ENCODE assay signal across 21 cellular contexts in the genomic region with DNA sequence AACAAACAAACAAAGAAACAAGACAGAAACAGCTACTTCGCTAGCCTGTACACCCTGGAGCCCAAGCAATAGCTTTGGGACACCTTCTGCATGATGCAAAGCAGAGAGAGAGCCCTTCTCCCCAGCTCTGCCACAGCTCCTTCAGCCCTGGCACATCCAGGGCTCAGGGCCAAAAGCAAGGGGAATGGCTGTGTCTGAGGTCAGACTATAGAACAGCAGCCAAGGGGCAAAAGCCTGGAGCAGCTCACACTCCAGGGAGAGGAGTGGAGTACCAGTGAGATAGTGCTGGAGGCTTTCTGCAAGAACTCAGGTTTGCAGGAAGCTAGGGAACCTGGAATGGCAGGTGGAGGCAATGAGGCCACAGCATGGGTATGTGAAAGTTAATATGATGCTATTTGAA. TPM values are rescaled to one million over a fixed set of nuclear protein-coding genes. Genes with fewer than 3 reads are reported as not detected.
A peak's percentile ranks its signal among the peaks of the same experiment; 100 is the strongest.
DNase-seq lines count a peak whose midpoint lies in the region; ATAC-seq and TF ChIP-seq lines count a peak whose summit lies in the region.
"Had no signal": no experiment of that assay in that cellular context is flagged by ENCODE, and none has a peak within 500 bp of the region (broad histone marks: within the 10 kb centered on the region; RNA-seq: fewer than 3 reads in every experiment).

No MANE protein-coding gene starts in this region.

- H3K9me3 ChIP-seq in DND-41 (ENCODE audit: insufficient read depth, low read length, severe bottlenecking) (no peaks in the 10 kb centered on the region), right cardiac atrium (ENCODE audit: control insufficient read depth, low read length) (no peaks in the 10 kb centered on the region)
- H3K9me3 ChIP-seq: ascending aorta, BLaER1, HAP-1, stomach, upper lobe of left lung had no signal

- 92% methylated on average over 1 of the region's 1 CpG for WGBS in right cardiac atrium

- H3K9me3 Mint-ChIP-seq in T-helper 1 cell treated with Interleukin-12 subunit alpha and Interleukin-12 subunit beta and Interleukin-4 antibody, amounts not matched to agents 30 μg/mL and 1 μg/mL, for 36 hours: no peaks in the 10 kb centered on the region
- no peaks in the 10 kb centered on the region for H3K9me3 Mint-ChIP-seq in activated CD4-positive, alpha-beta memory T cell treated with anti-CD3 and anti-CD28 coated beads, Interleukin-2, amount 10 ng/mL, durations not matched to agents 7 days and 5 days
- H3K9me3 Mint-ChIP-seq: activated T-cell treated with anti-CD3 and anti-CD28 coated beads, Interleukin-2, amount 50 U/mL, for 4 hours; neural progenitor cell had no signal

- no peak overlapping the region for H2AFZ ChIP-seq in DND-41 (ENCODE audit: low read depth, low read length)
- H2AFZ ChIP-seq: neural progenitor cell had no signal

- POLR2A ChIA-PET in activated CD4-positive, alpha-beta memory T cell treated with anti-CD3 and anti-CD28 coated beads, Interleukin-2, amount 10 ng/mL, durations not matched to agents 7 days and 5 days (lab: Charles Lee): interaction anchor here (0.9 to 8.3 kb wide), 9 partner anchors 10 to 78 kb away, joined by 3 to 400 read pairs (median 16); partner anchors contain the start of genes DCTPP1, ITGAL, SEPHS2 and ZNF747

- peaks cover 66% of the 10 kb centered on the region for H3K4me1 Mint-ChIP-seq in T-helper 1 cell treated with Interleukin-12 subunit alpha and Interleukin-12 subunit beta and Interleukin-4 antibody, amounts not matched to agents 30 μg/mL and 1 μg/mL, for 36 hours (ENCODE audit: low read depth)
- peaks cover 76% of the 10 kb centered on the region for H3K4me1 Mint-ChIP-seq in activated CD4-positive, alpha-beta memory T cell treated with anti-CD3 and anti-CD28 coated beads, Interleukin-2, amount 10 ng/mL, durations not matched to agents 7 days and 5 days

- no peaks in the 10 kb centered on the region for H3K27me3 Mint-ChIP-seq in T-helper 1 cell treated with Interleukin-12 subunit alpha and Interleukin-12 subunit beta and Interleukin-4 antibody, amounts not matched to agents 30 μg/mL and 1 μg/mL, for 36 hours (ENCODE audit: low read depth)
- H3K27me3 Mint-ChIP-seq in activated CD4-positive, alpha-beta memory T cell treated with anti-CD3 and anti-CD28 coated beads, Interleukin-2, amount 10 ng/mL, durations not matched to agents 7 days and 5 days: peaks cover 2% of the 10 kb centered on the region

- DNase-seq in T-helper 1 cell (no peak), DND-41 (no peak), right cardiac atrium (peak in 1 of 3 donors; percentile 40), NCI-H69 (lab: John Stamatoyannopoulos, UW) (no peak), G401 (ENCODE audit: low spot score) (no peak)
- no peak for DNase-seq in activated CD4-positive, alpha-beta memory T cell treated with anti-CD3 and anti-CD28 coated beads, Interleukin-2, amount 10 ng/mL, durations not matched to agents 7 days and 5 days
- DNase-seq: 8988T; activated T-cell treated with anti-CD3 and anti-CD28 coated beads, Interleukin-2, amount 50 U/mL, for 4 hours; islet precursor cell; NCI-H1436 treated with DMSO at 0.1 percent for 48 hours; stomach; upper lobe of left lung had no signal

- H3K4me3 ChIP-seq in DND-41 (ENCODE audit: low read depth in 1 of 2, low read length in 2 of 2): no peak overlapping the region
- no peak overlapping the region for H3K4me3 ChIP-seq in right cardiac atrium (ENCODE audit: low read length)
- H3K4me3 ChIP-seq: ascending aorta, BLaER1, HAP-1, neural progenitor cell, stomach, upper lobe of left lung had no signal

- H3K36me3 ChIP-seq in DND-41 (ENCODE audit: insufficient read depth, low read length): no peaks in the 10 kb centered on the region
- H3K36me3 ChIP-seq: ascending aorta, BLaER1, HAP-1, neural progenitor cell, stomach, upper lobe of left lung had no signal

- CTCF ChIA-PET in activated CD4-positive, alpha-beta memory T cell treated with anti-CD3 and anti-CD28 coated beads, Interleukin-2, amount 10 ng/mL, durations not matched to agents 7 days and 5 days (lab: Charles Lee): interaction anchor here (0.6 to 7.4 kb wide), 8 partner anchors 8 to 104 kb away, joined by 4 to 107 read pairs (median 7); partner anchors contain the start of genes DCTPP1, ITGAL and SEPHS2

- in situ Hi-C loops in G401 (cut with HindIII; ENCODE audit: low sequenced_read_pairs): no loop called here

- H3K27me3 ChIP-seq in DND-41 (ENCODE audit: insufficient read depth, low read length, poor library complexity): no peaks in the 10 kb centered on the region
- no peaks in the 10 kb centered on the region for H3K27me3 ChIP-seq in right cardiac atrium (ENCODE audit: control insufficient read depth, insufficient read depth)
- H3K27me3 ChIP-seq: ascending aorta, BLaER1, neural progenitor cell, stomach, upper lobe of left lung had no signal

- H3K36me3 Mint-ChIP-seq in T-helper 1 cell treated with Interleukin-12 subunit alpha and Interleukin-12 subunit beta and Interleukin-4 antibody, amounts not matched to agents 30 μg/mL and 1 μg/mL, for 36 hours (ENCODE audit: low read depth): peaks cover 5% of the 10 kb centered on the region
- peaks cover 6% of the 10 kb centered on the region for H3K36me3 Mint-ChIP-seq in activated CD4-positive, alpha-beta memory T cell treated with anti-CD3 and anti-CD28 coated beads, Interleukin-2, amount 10 ng/mL, durations not matched to agents 7 days and 5 days (ENCODE audit: low read depth)
- H3K36me3 Mint-ChIP-seq: neural progenitor cell had no signal

- no peaks in the 10 kb centered on the region for H3K79me2 ChIP-seq in DND-41 (ENCODE audit: insufficient read depth, low read length)

- ATAC-seq in DND-41 (ENCODE audit: insufficient read depth, low read depth) (no peak), right cardiac atrium (peak; percentile 66 to 67), HG03432 (IDR thresholded peaks at IDR 0.05; ENCODE audit: unreplicated experiment) (no peak)
- ATAC-seq: activated CD4-positive, CD25-positive, alpha-beta regulatory T cell treated with anti-CD3 and anti-CD28 coated beads, Interleukin-2, amount 50 U/mL, for 24 hours; activated T-cell treated with anti-CD3 and anti-CD28 coated beads, Interleukin-2, amount 50 U/mL, for 4 hours had no signal

- no peaks in the 10 kb centered on the region for H4K20me1 ChIP-seq in DND-41 (ENCODE audit: insufficient read depth, low read length)
- H4K20me1 ChIP-seq: BLaER1 had no signal

- H3K27ac ChIP-seq in DND-41 (ENCODE audit: low read length) (peak overlapping the region; percentile 42; the same call in 1 of the 2 replicates), right cardiac atrium (ENCODE audit: low read length) (no peak overlapping the region)
- H3K27ac ChIP-seq: ascending aorta, BLaER1, neural progenitor cell, stomach, upper lobe of left lung had no signal

- TF ChIP-seq CTCF in DND-41 (IDR thresholded peaks at IDR 0.05; ENCODE audit: borderline replicate concordance, extremely low read depth, low read length, poor library complexity, severe bottlenecking): no peak

- H3K9ac ChIP-seq in DND-41 (ENCODE audit: low read depth, low read length): no peak overlapping the region
- H3K9ac ChIP-seq: BLaER1, neural progenitor cell had no signal

- H3K4me1 ChIP-seq in DND-41 (ENCODE audit: insufficient read depth, low read length): peaks cover 19% of the 10 kb centered on the region
- H3K4me1 ChIP-seq in right cardiac atrium (ENCODE audit: control insufficient read depth, insufficient read depth, low read length): no peaks in the 10 kb centered on the region
- H3K4me1 ChIP-seq: ascending aorta, neural progenitor cell had no signal

- intact Hi-C loops in right cardiac atrium (cut with DNase I): no loop called here

- H3K4me2 ChIP-seq in DND-41 (ENCODE audit: insufficient read depth, low read length): no peak overlapping the region
- H3K4me2 ChIP-seq: BLaER1, neural progenitor cell had no signal

- H3K4me3 Mint-ChIP-seq in T-helper 1 cell treated with Interleukin-12 subunit alpha and Interleukin-12 subunit beta and Interleukin-4 antibody, amounts not matched to agents 30 μg/mL and 1 μg/mL, for 36 hours: peak overlapping the region; percentile 35
- H3K4me3 Mint-ChIP-seq in activated CD4-positive, alpha-beta memory T cell treated with anti-CD3 and anti-CD28 coated beads, Interleukin-2, amount 10 ng/mL, durations not matched to agents 7 days and 5 days: no peak overlapping the region
- H3K4me3 Mint-ChIP-seq: activated T-cell treated with anti-CD3 and anti-CD28 coated beads, Interleukin-2, amount 50 U/mL, for 4 hours; neural progenitor cell had no signal

- H3K27ac Mint-ChIP-seq in T-helper 1 cell treated with Interleukin-12 subunit alpha and Interleukin-12 subunit beta and Interleukin-4 antibody, amounts not matched to agents 30 μg/mL and 1 μg/mL, for 36 hours: peak overlapping the region; percentile 90
- H3K27ac Mint-ChIP-seq in activated CD4-positive, alpha-beta memory T cell treated with anti-CD3 and anti-CD28 coated beads, Interleukin-2, amount 10 ng/mL, durations not matched to agents 7 days and 5 days: peak overlapping the region; percentile 55
- H3K27ac Mint-ChIP-seq: neural progenitor cell had no signal

RNA-seq across cellular contexts. Expression of gene SEPHS2, which starts 11.6 kb away (rescaled TPM):
- 10 to 100 TPM; 56.3 to 57.8 TPM for total RNA-seq in activated CD4-positive, alpha-beta memory T cell treated with anti-CD3 and anti-CD28 coated beads, Interleukin-2, amount 10 ng/mL, durations not matched to agents 7 days and 5 days
- 10 to 100 TPM; 34.8 to 41.1 (median 36.4) TPM for total RNA-seq in right cardiac atrium
- 29.4 TPM for polyA plus RNA-seq in right cardiac atrium
- 64.0 and 83.6 TPM in 2 replicates for total RNA-seq in G401 (2014; rRNA removed; shearing (Covaris generic))

RNA-seq across cellular contexts. Expression of gene ITGAL, which starts 15.3 kb away (rescaled TPM):
- total RNA-seq in activated CD4-positive, alpha-beta memory T cell treated with anti-CD3 and anti-CD28 coated beads, Interleukin-2, amount 10 ng/mL, durations not matched to agents 7 days and 5 days: 100 to 1,000 TPM; 583 to 586 TPM
- 1 to 10 TPM in 3 of 4 donors, under 1 TPM in 1; 0.82 to 4.8 (median 1.9) TPM for total RNA-seq in right cardiac atrium
- polyA plus RNA-seq in right cardiac atrium: 0.61 TPM
- total RNA-seq in G401 (2014; rRNA removed; shearing (Covaris generic)): not detected in 2 replicates
- total RNA-seq: HT1080, pulmonary artery endothelial cell had no signal

RNA-seq across cellular contexts. Expression of gene DCTPP1, which starts 27.4 kb away (rescaled TPM):
- total RNA-seq in activated CD4-positive, alpha-beta memory T cell treated with anti-CD3 and anti-CD28 coated beads, Interleukin-2, amount 10 ng/mL, durations not matched to agents 7 days and 5 days: 10 to 100 TPM; 51.3 to 51.4 TPM
- total RNA-seq in right cardiac atrium: 10 to 100 TPM; 26.9 to 46.2 (median 30.5) TPM
- polyA plus RNA-seq in right cardiac atrium: 20.9 TPM
- 92.0 and 127 TPM in 2 replicates for total RNA-seq in G401 (2014; rRNA removed; shearing (Covaris generic))

RNA-seq across cellular contexts. Expression of gene ZNF771, which starts 49.9 kb away (rescaled TPM):
- total RNA-seq in activated CD4-positive, alpha-beta memory T cell treated with anti-CD3 and anti-CD28 coated beads, Interleukin-2, amount 10 ng/mL, durations not matched to agents 7 days and 5 days: 1 to 10 TPM; 4.2 to 4.5 TPM
- total RNA-seq in right cardiac atrium: 10 to 100 TPM in 1 of 4 donors, 1 to 10 TPM in 3; 4.4 to 11.9 (median 7.0) TPM
- polyA plus RNA-seq in right cardiac atrium: 5.0 TPM
- 31.6 and 41.2 TPM in 2 replicates for total RNA-seq in G401 (2014; rRNA removed; shearing (Covaris generic))

Comparison
In these comparisons a context has a peak if more than half of its experiments do, and no peak if none do; other contexts are left out.
1. ATAC-seq: peak in right cardiac atrium (2 of 2); none in DND-41 (single experiment) and HG03432 (single experiment).
2. RNA of gene ITGAL, which starts 15.3 kb away (total RNA-seq): 583 to 586 TPM in activated CD4-positive, alpha-beta memory T cell treated with anti-CD3 and anti-CD28 coated beads, Interleukin-2, amount 10 ng/mL, durations not matched to agents 7 days and 5 days; 0.82 to 4.8 TPM in right cardiac atrium and not detected in G401; every median in the first group is over 100 times any median in the second.